ENCODE assay signal across 1 cellular context in the genomic region with DNA sequence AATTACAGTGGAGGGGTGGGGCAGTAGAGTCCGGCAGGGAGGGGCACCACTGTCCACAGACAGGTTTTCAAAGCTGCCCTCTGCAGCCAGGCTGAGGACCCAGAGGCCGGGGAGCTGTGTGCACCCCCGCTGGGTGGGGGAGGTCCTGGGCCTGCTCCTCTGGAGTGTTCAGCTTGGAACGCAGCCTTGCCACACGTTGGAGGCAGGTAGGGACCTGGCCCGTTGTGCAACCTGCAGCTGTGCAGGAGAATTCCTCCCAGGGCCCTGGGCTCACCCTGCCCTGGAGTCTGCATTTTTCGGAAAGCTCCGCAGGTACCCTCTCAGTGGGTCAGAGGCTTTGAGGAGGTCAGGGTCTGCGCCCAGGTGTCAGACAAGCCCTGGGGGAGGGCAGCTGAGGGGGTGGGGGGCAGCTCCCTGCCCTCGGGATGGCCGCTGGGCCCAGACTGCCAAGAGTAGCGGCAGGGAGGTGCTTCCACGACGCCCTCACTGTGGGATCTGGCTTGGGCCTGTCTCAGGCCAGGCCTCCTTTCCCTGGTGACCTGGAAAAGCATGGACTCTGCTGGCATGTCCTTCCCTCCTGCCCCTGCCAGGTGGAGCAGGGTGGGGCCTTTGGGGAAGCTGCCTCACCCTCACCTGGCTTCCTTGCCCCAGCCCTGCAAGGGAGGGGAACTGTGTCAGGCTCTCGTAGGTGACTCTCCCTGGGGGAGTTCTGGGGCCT.
TF ChIP-seq lines count a peak whose summit lies in the region.

No MANE protein-coding gene starts in this region.

TF ChIP-seq in GM23338, 12 proteins besides CTCF, POLR2A, EP300 and RAD21 (continued from another document):
- no peak for TF ChIP-seq ZNF331 (CRISPR knock-in tag; IDR thresholded peaks at IDR 0.05; ENCODE audit: low read depth)
- TF ChIP-seq ZNF114 (CRISPR knock-in tag; IDR thresholded peaks at IDR 0.05) = no peak
- TF ChIP-seq EZH2 (IDR thresholded peaks at IDR 0.05; ENCODE audit: low read depth, unreplicated experiment) = no peak
- TF ChIP-seq NANOG (IDR thresholded peaks at IDR 0.05; ENCODE audit: borderline replicate concordance) = no peak
